ENCODE assay signal across 1 cellular context in genomic region chr3:183824761-183825379, GRCh38.
TF ChIP-seq lines count a peak whose summit lies in the region.

No MANE protein-coding gene starts in this region.

TF ChIP-seq in K562, 482 proteins besides CTCF, POLR2A, EP300 and RAD21:
- no peak for TF ChIP-seq PRDM10 (IDR thresholded peaks at IDR 0.05; ENCODE audit: partially characterized antibody)
- TF ChIP-seq POLR2G (IDR thresholded peaks at IDR 0.05; ENCODE audit: low read depth, low read length) = 0 out of 2 replicates have a peak, but pooled peaks have one; percentile 24
